1 cellular context compared by ENCODE assay signal in the genomic region with DNA sequence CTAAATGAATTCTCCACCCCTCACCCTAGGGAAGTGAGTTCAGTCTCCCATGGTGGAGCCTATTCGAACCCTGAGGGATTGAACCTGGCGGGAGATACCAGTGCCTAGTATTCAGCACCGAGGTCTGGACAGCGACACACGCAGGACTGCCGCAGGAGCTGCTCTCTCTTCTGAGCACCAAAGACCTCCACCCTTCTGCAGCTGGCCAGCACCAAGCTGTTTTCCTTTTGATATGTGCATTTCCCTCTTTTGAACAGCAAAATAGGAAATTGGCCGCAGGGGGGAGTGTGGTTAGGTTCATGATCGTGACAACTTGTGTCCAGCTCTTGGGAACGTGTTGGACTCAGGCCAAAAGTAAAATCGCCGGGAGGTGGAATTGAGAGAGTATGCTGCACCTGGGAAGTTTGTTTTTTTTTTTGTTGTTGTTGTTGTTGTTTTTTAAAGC.
TF ChIP-seq lines count a peak whose summit lies in the region.

No MANE protein-coding gene starts in this region.

TF ChIP-seq in IMR-90, 13 proteins besides CTCF, POLR2A, EP300 and RAD21 (continued from another document):
- TF ChIP-seq, protein P1, sequence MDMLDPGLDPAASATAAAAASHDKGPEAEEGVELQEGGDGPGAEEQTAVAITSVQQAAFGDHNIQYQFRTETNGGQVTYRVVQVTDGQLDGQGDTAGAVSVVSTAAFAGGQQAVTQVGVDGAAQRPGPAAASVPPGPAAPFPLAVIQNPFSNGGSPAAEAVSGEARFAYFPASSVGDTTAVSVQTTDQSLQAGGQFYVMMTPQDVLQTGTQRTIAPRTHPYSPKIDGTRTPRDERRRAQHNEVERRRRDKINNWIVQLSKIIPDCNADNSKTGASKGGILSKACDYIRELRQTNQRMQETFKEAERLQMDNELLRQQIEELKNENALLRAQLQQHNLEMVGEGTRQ (IDR thresholded peaks at IDR 0.05; ENCODE audit: low read depth, low read length): no peak
- TF ChIP-seq MAZ (IDR thresholded peaks at IDR 0.05; ENCODE audit: borderline replicate concordance, low read depth, low read length): no peak
- no peak for TF ChIP-seq FOS (IDR thresholded peaks at IDR 0.05; ENCODE audit: low read depth, low read length)
- TF ChIP-seq NFE2L2 (IDR thresholded peaks at IDR 0.05; ENCODE audit: low read depth, low read length): no peak
- no peak for TF ChIP-seq MXI1 (IDR thresholded peaks at IDR 0.05; ENCODE audit: borderline replicate concordance, low read depth, low read length)
- no peak for TF ChIP-seq RCOR1 (IDR thresholded peaks at IDR 0.05; ENCODE audit: insufficient replicate concordance, low read length)
- no peak for TF ChIP-seq MAFK (IDR thresholded peaks at IDR 0.05; ENCODE audit: low read depth, low read length)
- TF ChIP-seq BHLHE40 (IDR thresholded peaks at IDR 0.05; ENCODE audit: low read depth, low read length): no peak
- no peak for TF ChIP-seq CEBPB (IDR thresholded peaks at IDR 0.05; ENCODE audit: low read depth, low read length)
- TF ChIP-seq, protein P2, sequence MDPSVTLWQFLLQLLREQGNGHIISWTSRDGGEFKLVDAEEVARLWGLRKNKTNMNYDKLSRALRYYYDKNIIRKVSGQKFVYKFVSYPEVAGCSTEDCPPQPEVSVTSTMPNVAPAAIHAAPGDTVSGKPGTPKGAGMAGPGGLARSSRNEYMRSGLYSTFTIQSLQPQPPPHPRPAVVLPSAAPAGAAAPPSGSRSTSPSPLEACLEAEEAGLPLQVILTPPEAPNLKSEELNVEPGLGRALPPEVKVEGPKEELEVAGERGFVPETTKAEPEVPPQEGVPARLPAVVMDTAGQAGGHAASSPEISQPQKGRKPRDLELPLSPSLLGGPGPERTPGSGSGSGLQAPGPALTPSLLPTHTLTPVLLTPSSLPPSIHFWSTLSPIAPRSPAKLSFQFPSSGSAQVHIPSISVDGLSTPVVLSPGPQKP (IDR thresholded peaks at IDR 0.05; ENCODE audit: borderline replicate concordance, low read depth, low read length): no peak
